In genomic region chr1:225810579-225811538, GRCh38 we compare ENCODE assay signal across 8 cellular contexts. TPM values are rescaled to one million over a fixed set of nuclear protein-coding genes. Genes with fewer than 3 reads are reported as not detected.
A peak's percentile ranks its signal among the peaks of the same experiment; 100 is the strongest.
DNase-seq lines count a peak whose midpoint lies in the region; ATAC-seq and TF ChIP-seq lines count a peak whose summit lies in the region.
"Not testable (repeated sequence)": the region's sequence is repeated elsewhere in the genome, so short reads cannot be mapped to it uniquely, and the experiment has no call there.

No MANE protein-coding gene starts in this region.

- H3K4me1 Mint-ChIP-seq in WTC11: peaks cover 35% of the 10 kb centered on the region

- not testable (repeated sequence) for H3K36me3 ChIP-seq in DOHH2 (ENCODE audit: control insufficient read depth, low read length); mammary epithelial cell (ENCODE audit: insufficient read depth, low read length); rectal smooth muscle tissue (ENCODE audit: control insufficient read depth, insufficient read depth, low read length); uterus

- BruUV-seq in mammary epithelial cell (replicated peaks; lab: Mats Ljungman, UMichigan): not testable (repeated sequence)

- POLR2A ChIA-PET in WTC11 (lab: Charles Lee): interaction anchor here (2.1 kb wide), 1 partner anchor 33 kb away, joined by 10 read pairs; the partner anchor contains the start of gene SRP9

- CTCF ChIA-PET in WTC11 (lab: Charles Lee) (interaction anchor here (0.6 to 5.4 kb wide), 19 partner anchors 8 to 392 kb away, joined by 3 to 45 read pairs (median 4); partner anchors contain the start of genes SRP9 and TMEM63A), mammary epithelial cell (lab: Charles Lee; ENCODE audit: low non-redundant PET) (interaction anchor here (0.6 to 0.7 kb wide), 2 partner anchors 24 to 113 kb away, joined by 3 to 23 read pairs; partner anchors contain the start of gene PYCR2)

- H4K20me1 ChIP-seq in DOHH2 (ENCODE audit: control insufficient read depth, insufficient read depth, low read depth, low read length); mammary epithelial cell (ENCODE audit: insufficient read depth, low read length): not testable (repeated sequence)

- H3K4me1 ChIP-seq in DOHH2 (ENCODE audit: control insufficient read depth, low read length); mammary epithelial cell (ENCODE audit: insufficient read depth, low read length): not testable (repeated sequence)
- H3K4me1 ChIP-seq in rectal smooth muscle tissue (ENCODE audit: control insufficient read depth, insufficient read depth, low read length) (peaks cover 30% of the 10 kb centered on the region), uterus (peaks cover 27 to 32% of the 10 kb centered on the region in 2 donors)

- H3K9me3 Mint-ChIP-seq in WTC11: not testable (repeated sequence)

- not testable (repeated sequence) for TF ChIP-seq CTCF in DOHH2 (IDR thresholded peaks at IDR 0.05; ENCODE audit: low read depth, low read length, poor library complexity, severe bottlenecking); NB4 (IDR thresholded peaks at IDR 0.05; ENCODE audit: low read depth, low read length); WTC11 (IDR thresholded peaks at IDR 0.05); mammary epithelial cell (conservative IDR thresholded peaks at IDR 0.05 in 1 of 2, IDR thresholded peaks at IDR 0.05 in 1 of 2; ENCODE audit: extremely low read depth in 1 of 2, insufficient read depth in 1 of 2, low read depth in 1 of 2, low read length in 2 of 2); uterus (IDR thresholded peaks at IDR 0.05)

- intact Hi-C loops in mammary epithelial cell (cut with micrococcal nuclease): loop anchor here (2.0 kb wide), 1 partner anchor 32 kb away; no protein-coding TSS in a partner anchor
- intact Hi-C loops in uterus (cut with DNase I; ENCODE audit: low total_unique reads): not testable (repeated sequence)

- H3K9me2 ChIP-seq in DOHH2 (replicated peaks; ENCODE audit: control insufficient read depth, low read length): not testable (repeated sequence)

- ATAC-seq in WTC11: peak; percentile 5; the same call in 1 of the 2 replicates

- H3K4me2 ChIP-seq in DOHH2 (ENCODE audit: low read length): peak overlapping the region; percentile 58
- peak overlapping the region; percentile 99 for H3K4me2 ChIP-seq in mammary epithelial cell (ENCODE audit: insufficient read depth, low read depth, low read length)

- not testable (repeated sequence) for H3K27me3 Mint-ChIP-seq in WTC11 (ENCODE audit: low read depth)

- in situ Hi-C loops in mammary epithelial cell (cut with MboI; ENCODE audit: low sequenced_read_pairs in 2 of 2): not testable (repeated sequence)

- peak overlapping the region; percentile 94 for H2AFZ ChIP-seq in mammary epithelial cell (ENCODE audit: low read depth, low read length)

- not testable (repeated sequence) for H3F3A ChIP-seq in DOHH2 (ENCODE audit: control insufficient read depth, insufficient read depth)

- H3K9ac ChIP-seq in mammary epithelial cell (ENCODE audit: insufficient read depth, low read length): not testable (repeated sequence)
- H3K9ac ChIP-seq in rectal smooth muscle tissue (ENCODE audit: low read length): peak overlapping the region; percentile 25

- H3K27me3 ChIP-seq in DOHH2 (ENCODE audit: control insufficient read depth, low read length): peaks cover 20% of the 10 kb centered on the region
- not testable (repeated sequence) for H3K27me3 ChIP-seq in mammary epithelial cell (ENCODE audit: insufficient read depth, low read length); rectal smooth muscle tissue (ENCODE audit: control insufficient read depth, insufficient read depth, low read length); uterus

- H3K9me3 ChIP-seq in DOHH2 (ENCODE audit: control insufficient read depth, insufficient read depth, low read length); mammary epithelial cell (replicated peaks; ENCODE audit: insufficient read depth, low read length); uterus: not testable (repeated sequence)

- H3K79me2 ChIP-seq in DOHH2 (ENCODE audit: control insufficient read depth, low read length); mammary epithelial cell (ENCODE audit: insufficient read depth, low read length): not testable (repeated sequence)

- 7% methylated on average over 17 of the region's 29 CpGs for WGBS in mammary epithelial cell (ENCODE audit: low coverage, missing lambda C conversion rate)

- peak overlapping the region; percentile 68 for H3K27ac Mint-ChIP-seq in WTC11

- peak overlapping the region; percentile 49 for H3K4me3 ChIP-seq in DOHH2 (ENCODE audit: low read length)
- H3K4me3 ChIP-seq in NB4 (ENCODE audit: low read depth, low read length): peak overlapping the region; percentile 55
- H3K4me3 ChIP-seq in mammary epithelial cell (replicated peaks in 1 of 3; ENCODE audit: insufficient read depth in 1 of 3, low read depth in 2 of 3, low read length in 3 of 3): peak overlapping the region; percentile 50 to 86 (median 85)
- H3K4me3 ChIP-seq in rectal smooth muscle tissue (ENCODE audit: low read length): peak overlapping the region; percentile 68
- H3K4me3 ChIP-seq in uterus: peak overlapping the region; percentile 75 to 76

- not testable (repeated sequence) for TF ChIP-seq POLR2A in NB4 (IDR thresholded peaks at IDR 0.05; ENCODE audit: extremely low read depth, insufficient read length)
- TF ChIP-seq POLR2A in uterus (IDR thresholded peaks at IDR 0.05): peak; percentile 11 to 18

- DNase-seq in NB4 (ENCODE audit: low read depth): not testable (repeated sequence)
- DNase-seq in WTC11 (ENCODE audit: low spot score) (peak; percentile 59), mammary epithelial cell (peak; percentile 45), glomerular visceral epithelial cell (ENCODE audit: extremely low spot score) (peak; percentile 61), lung microvascular endothelial cell (ENCODE audit: low read depth in 2 of 2) (peak; percentile 36 to 62), uterus (peak in 1 of 2 donors; percentile 53)

- dilution Hi-C loops in mammary epithelial cell (cut with HindIII; ENCODE audit: low sequenced_read_pairs): not testable (repeated sequence)

- peak overlapping the region; percentile 86 for H3K4me3 Mint-ChIP-seq in WTC11

- not testable (repeated sequence) for H3K27ac ChIP-seq in DOHH2 (ENCODE audit: low read depth, low read length); mammary epithelial cell (ENCODE audit: insufficient read depth, low read depth, low read length)
- H3K27ac ChIP-seq in rectal smooth muscle tissue (ENCODE audit: low read depth, low read length): peak overlapping the region; percentile 69
- H3K27ac ChIP-seq in uterus: peak overlapping the region; percentile 94 to 99

- not testable (repeated sequence) for H3K36me3 Mint-ChIP-seq in WTC11

TF ChIP-seq in WTC11, 78 proteins besides CTCF, POLR2A, EP300 and RAD21:
- TF ChIP-seq E2F4 (CRISPR knock-in tag; IDR thresholded peaks at IDR 0.05; ENCODE audit: borderline replicate concordance, low read depth) (peak; percentile 26; the same call in 1 of the 2 replicates), MAX (CRISPR knock-in tag; IDR thresholded peaks at IDR 0.05) (peak; percentile 59; the same call in 1 of the 2 replicates)

RNA-seq across cellular contexts. Expression of gene EPHX1, which starts 0.9 kb away (rescaled TPM):
- total RNA-seq in WTC11 (2021) (60.9 to 66.2 TPM (median 64.4 TPM) in 3 replicates), mammary epithelial cell (10 to 100 TPM; 22.8 to 32.8 TPM), lung microvascular endothelial cell (27.2 and 50.4 TPM in 2 replicates), uterus (100 to 1,000 TPM in 1 of 4 donors, 10 to 100 TPM in 3; 51.2 to 156 (median 55.3) TPM)
- polyA plus RNA-seq in mammary epithelial cell: 17.6 TPM
- 15.2 TPM for polyA minus RNA-seq in mammary epithelial cell

RNA-seq across cellular contexts. Expression of gene SRP9, which starts 33.2 kb away (rescaled TPM):
- total RNA-seq in WTC11 (2021) (374 to 395 TPM (median 375 TPM) in 3 replicates), mammary epithelial cell (100 to 1,000 TPM; 164 to 214 TPM), lung microvascular endothelial cell (136 and 170 TPM in 2 replicates), uterus (100 to 1,000 TPM; 169 to 551 (median 202) TPM)
- polyA plus RNA-seq in mammary epithelial cell: 228 TPM
- polyA minus RNA-seq in mammary epithelial cell: 74.5 TPM
